In genomic region chr17:40328386-40328766, GRCh38 we compare ENCODE assay signal across 12 cellular contexts. TPM values are rescaled to one million over a fixed set of nuclear protein-coding genes. Genes with fewer than 3 reads are reported as not detected.
DNase-seq lines count a peak whose midpoint lies in the region; ATAC-seq and TF ChIP-seq lines count a peak whose summit lies in the region.
"Had no signal": no experiment of that assay in that cellular context is flagged by ENCODE, and none has a peak within 500 bp of the region (broad histone marks: within the 10 kb centered on the region; RNA-seq: fewer than 3 reads in every experiment).

No MANE protein-coding gene starts in this region.

- no peaks in the 10 kb centered on the region; the same call in 1 of the 2 replicates for H4K20me1 ChIP-seq in GM23248 (ENCODE audit: insufficient read depth)

- H3K27ac ChIP-seq in ACC112 (ENCODE audit: low read depth, low read length) (peak overlapping the region; percentile 40; the same call in 1 of the 2 replicates), GM23248 (peak overlapping the region; percentile 59), substantia nigra (ENCODE audit: low read depth, low read length, poor library complexity, severe bottlenecking) (no peak overlapping the region)
- H3K27ac ChIP-seq: epithelial cell of prostate, SJCRH30 had no signal

- H2AFZ ChIP-seq in ACC112 (ENCODE audit: low read length, unreplicated experiment) (no peak overlapping the region), GM23248 (no peak overlapping the region)

- peaks cover 68% of the 10 kb centered on the region for H3K79me2 ChIP-seq in ACC112 (ENCODE audit: control insufficient read depth, insufficient read depth, low read length, unreplicated experiment)
- peaks cover 100% of the 10 kb centered on the region for H3K79me2 ChIP-seq in GM23248 (ENCODE audit: insufficient read depth)

- H3K27ac Mint-ChIP-seq in activated naive CD8-positive, alpha-beta T cell treated with anti-CD3 and anti-CD28 coated beads, Interleukin-2, amount 50 U/mL, for 24 hours: peak overlapping the region; percentile 50
- H3K27ac Mint-ChIP-seq in natural killer cell: peak overlapping the region; percentile 99

- intact Hi-C loops in natural killer cell (cut with micrococcal nuclease): no loop called here

- H3F3A ChIP-seq in GM23248 (ENCODE audit: insufficient read depth): peaks cover 14% of the 10 kb centered on the region

- H3K4me3 ChIP-seq in ACC112 (ENCODE audit: low read depth, low read length): no peak overlapping the region
- H3K4me3 ChIP-seq in GM23248: no peak overlapping the region
- H3K4me3 ChIP-seq: SJCRH30 had no signal

- peaks cover 82% of the 10 kb centered on the region for H3K4me1 ChIP-seq in ACC112 (ENCODE audit: control insufficient read depth, insufficient read depth, low read length, unreplicated experiment)
- H3K4me1 ChIP-seq in GM23248 (ENCODE audit: insufficient read depth): peaks cover 76% of the 10 kb centered on the region

- H3K36me3 ChIP-seq in ACC112 (ENCODE audit: insufficient read depth, low read length): peaks cover 6% of the 10 kb centered on the region; the same call in 1 of the 2 replicates
- 0 out of 2 replicates have a peak, but pooled peaks cover 4% of the 10 kb centered on the region for H3K36me3 ChIP-seq in GM23248 (ENCODE audit: low read depth)

- H3K9ac ChIP-seq in GM23248: peak overlapping the region; percentile 37

- peaks cover 92% of the 10 kb centered on the region for H3K4me1 Mint-ChIP-seq in activated naive CD8-positive, alpha-beta T cell treated with anti-CD3 and anti-CD28 coated beads, Interleukin-2, amount 50 U/mL, for 24 hours
- H3K4me1 Mint-ChIP-seq in natural killer cell: peaks cover 68 to 76% of the 10 kb centered on the region in 2 donors

- no peaks in the 10 kb centered on the region for H3K9me3 ChIP-seq in GM23248 (ENCODE audit: low read depth)
- H3K9me3 ChIP-seq: SJCRH30 had no signal

- WGBS in GM23248 (ENCODE audit: low coverage in 1 of 2, low lambda C conversion rate in 2 of 2, missing lambda C conversion rate in 2 of 2), 2 experiments: 86% methylated on average over 2 of the region's 2 CpGs

- H3K9me2 ChIP-seq in GM23248 (ENCODE audit: insufficient read depth): no peaks in the 10 kb centered on the region

- H3K9me3 Mint-ChIP-seq in activated naive CD8-positive, alpha-beta T cell treated with anti-CD3 and anti-CD28 coated beads, Interleukin-2, amount 50 U/mL, for 24 hours: no peaks in the 10 kb centered on the region
- no peaks in the 10 kb centered on the region for H3K9me3 Mint-ChIP-seq in natural killer cell
- H3K9me3 Mint-ChIP-seq: activated CD4-positive, alpha-beta T cell treated with anti-CD3 and anti-CD28 coated beads, Interleukin-2, amount 10 ng/mL, durations not matched to agents 24 days and 14 days had no signal

- peak overlapping the region; percentile 9 for H3K4me3 Mint-ChIP-seq in activated naive CD8-positive, alpha-beta T cell treated with anti-CD3 and anti-CD28 coated beads, Interleukin-2, amount 50 U/mL, for 24 hours
- no peak overlapping the region for H3K4me3 Mint-ChIP-seq in natural killer cell

- peak overlapping the region; percentile 64 for H3K4me2 ChIP-seq in GM23248 (ENCODE audit: unreplicated experiment)

- no peak for TF ChIP-seq CTCF in natural killer cell (IDR thresholded peaks at IDR 0.05)

- H3K36me3 Mint-ChIP-seq in activated naive CD8-positive, alpha-beta T cell treated with anti-CD3 and anti-CD28 coated beads, Interleukin-2, amount 50 U/mL, for 24 hours (ENCODE audit: low read depth): peaks cover 21% of the 10 kb centered on the region
- no peaks in the 10 kb centered on the region for H3K36me3 Mint-ChIP-seq in natural killer cell

- no peaks in the 10 kb centered on the region for H3K27me3 ChIP-seq in ACC112 (ENCODE audit: insufficient read depth, low read length)
- H3K27me3 ChIP-seq in GM23248 (replicated peaks; ENCODE audit: insufficient read depth): no peaks in the 10 kb centered on the region
- H3K27me3 ChIP-seq: SJCRH30 had no signal

- in situ Hi-C loops in GM23248 (cut with MboI): no loop called here

- DNase-seq in GM23248 (no peak), natural killer cell (no peak), substantia nigra (lab: John Stamatoyannopoulos, UW) (no peak), OCI-M2 (lab: John Stamatoyannopoulos, UW; ENCODE audit: unreplicated experiment) (no peak), NCI-H446 (lab: John Stamatoyannopoulos, UW) (no peak)
- DNase-seq in activated naive CD8-positive, alpha-beta T cell treated with anti-CD3 and anti-CD28 coated beads, Interleukin-2, amount 50 U/mL, for 24 hours: no peak
- DNase-seq: activated CD4-positive, alpha-beta T cell treated with anti-CD3 and anti-CD28 coated beads, Interleukin-2, amount 10 ng/mL, durations not matched to agents 24 days and 14 days had no signal

- ATAC-seq in activated naive CD8-positive, alpha-beta T cell treated with anti-CD3 and anti-CD28 coated beads, Interleukin-2, amount 50 U/mL, for 24 hours: no peak
- no peak for ATAC-seq in natural killer cell
- no peak for ATAC-seq in HG02981 (IDR thresholded peaks at IDR 0.05; ENCODE audit: unreplicated experiment)

- no peaks in the 10 kb centered on the region for H3K27me3 Mint-ChIP-seq in activated naive CD8-positive, alpha-beta T cell treated with anti-CD3 and anti-CD28 coated beads, Interleukin-2, amount 50 U/mL, for 24 hours
- H3K27me3 Mint-ChIP-seq in natural killer cell (ENCODE audit: low read depth in 2 of 2): no peaks in the 10 kb centered on the region
- H3K27me3 Mint-ChIP-seq: activated CD4-positive, alpha-beta T cell treated with anti-CD3 and anti-CD28 coated beads, Interleukin-2, amount 10 ng/mL, durations not matched to agents 24 days and 14 days had no signal

RNA-seq across cellular contexts. Expression of gene RARA, which starts 19.4 kb away (rescaled TPM):
- 32.2 and 38.9 TPM in 2 replicates for total RNA-seq in GM23248 (2014; rRNA removed; shearing (Covaris generic))
- 23.7 and 24.5 TPM in 2 replicates for polyA plus RNA-seq in GM23248 (2016; fragmentation: Nextera tagmentation; extraction: Ambion mirVana)
- total RNA-seq in natural killer cell: 10 to 100 TPM; 75.9 to 94.6 (median 79.1) TPM

RNA-seq across cellular contexts. Expression of gene GJD3, which starts 36.2 kb away (rescaled TPM):
- total RNA-seq in GM23248 (2014; rRNA removed; shearing (Covaris generic)): 1.2 TPM in 1 of 2 replicates, not detected in the other
- 1.3 and 2.0 TPM in 2 replicates for polyA plus RNA-seq in GM23248 (2016; fragmentation: Nextera tagmentation; extraction: Ambion mirVana)
- not detected for total RNA-seq in natural killer cell
- total RNA-seq: SJCRH30, temporal lobe had no signal

RNA-seq across cellular contexts. Expression of gene CDC6, which starts 40.7 kb away (rescaled TPM):
- 12.4 and 13.4 TPM in 2 replicates for total RNA-seq in GM23248 (2014; rRNA removed; shearing (Covaris generic))
- 8.8 and 9.8 TPM in 2 replicates for polyA plus RNA-seq in GM23248 (2016; fragmentation: Nextera tagmentation; extraction: Ambion mirVana)
- 1 to 10 TPM; 3.4 to 4.9 (median 3.8) TPM for total RNA-seq in natural killer cell
